7 cellular contexts compared by ENCODE assay signal in genomic region chr16:75319513-75320401, GRCh38.
A peak's percentile ranks its signal among the peaks of the same experiment; 100 is the strongest.
DNase-seq lines count a peak whose midpoint lies in the region; ATAC-seq and TF ChIP-seq lines count a peak whose summit lies in the region.

No MANE protein-coding gene starts in this region.

- no peaks in the 10 kb centered on the region for H3K9me3 ChIP-seq in fibroblast of lung (ENCODE audit: control insufficient read depth, insufficient read depth, low read depth, low read length)

- no peaks in the 10 kb centered on the region for H3K79me2 ChIP-seq in fibroblast of lung (ENCODE audit: control insufficient read depth, insufficient read depth, low read length)

- DNase-seq in OCI-M1 (lab: John Stamatoyannopoulos, UW) = peak; percentile 68
- DNase-seq in fibroblast of lung (ENCODE audit: low read depth in 2 of 2) = peak; percentile 82 to 95
- DNase-seq in iPS-NIHi11 (ENCODE audit: low spot score) = no peak
- no peak for DNase-seq in cerebellum (ENCODE audit: low spot score)
- DNase-seq in hypothalamus (lab: John Stamatoyannopoulos, UW) = no peak

- H4K20me1 ChIP-seq in fibroblast of lung (ENCODE audit: control insufficient read depth, extremely low read depth, insufficient read depth, low read length) = no peaks in the 10 kb centered on the region

- peak overlapping the region in 3 of 4 experiments; percentile 22 to 40 (median 39) for H3K4me3 ChIP-seq in fibroblast of lung (replicated peaks in 1 of 4; ENCODE audit: control extremely low read depth in 1 of 4, insufficient read depth in 1 of 4, low read depth in 3 of 4, low read length in 4 of 4)

- H3K4me1 ChIP-seq in fibroblast of lung (ENCODE audit: control insufficient read depth, extremely low read depth, insufficient read depth, low read length) = peaks cover 25% of the 10 kb centered on the region

- H3K36me3 ChIP-seq in fibroblast of lung (ENCODE audit: control insufficient read depth, insufficient read depth, low read length) = no peaks in the 10 kb centered on the region

- peak overlapping the region; percentile 64 for H2AFZ ChIP-seq in fibroblast of lung (ENCODE audit: low read length)

- ATAC-seq in GM18861 (IDR thresholded peaks at IDR 0.05; ENCODE audit: unreplicated experiment) = peak; percentile 83
- peak; percentile 83 for ATAC-seq in HG02759 (IDR thresholded peaks at IDR 0.05; ENCODE audit: unreplicated experiment)

- TF ChIP-seq CTCF in fibroblast of lung (conservative IDR thresholded peaks at IDR 0.05 in 1 of 2, IDR thresholded peaks at IDR 0.05 in 1 of 2; ENCODE audit: low read depth in 1 of 2, low read length in 2 of 2) = no peak

- peak overlapping the region; percentile 43 for H3K9ac ChIP-seq in fibroblast of lung (ENCODE audit: insufficient read depth, low read length)

- H3K27ac ChIP-seq in fibroblast of lung (ENCODE audit: insufficient read depth, low read length) = peak overlapping the region; percentile 91

- H3K4me2 ChIP-seq in fibroblast of lung (ENCODE audit: extremely low read depth, insufficient read depth, low read length) = peak overlapping the region; percentile 92

- H3K27me3 ChIP-seq in fibroblast of lung (ENCODE audit: control insufficient read depth, insufficient read depth, low read length) = no peaks in the 10 kb centered on the region

Comparison
In these comparisons a context has a peak if more than half of its experiments do, and no peak if none do; other contexts are left out.
1. DNase-seq: peak in OCI-M1 (single experiment) and fibroblast of lung (2 of 2); none in iPS-NIHi11 (single experiment), cerebellum (single experiment) and hypothalamus (0 of 51).